ENCODE assay signal across 26 cellular contexts in the genomic region with DNA sequence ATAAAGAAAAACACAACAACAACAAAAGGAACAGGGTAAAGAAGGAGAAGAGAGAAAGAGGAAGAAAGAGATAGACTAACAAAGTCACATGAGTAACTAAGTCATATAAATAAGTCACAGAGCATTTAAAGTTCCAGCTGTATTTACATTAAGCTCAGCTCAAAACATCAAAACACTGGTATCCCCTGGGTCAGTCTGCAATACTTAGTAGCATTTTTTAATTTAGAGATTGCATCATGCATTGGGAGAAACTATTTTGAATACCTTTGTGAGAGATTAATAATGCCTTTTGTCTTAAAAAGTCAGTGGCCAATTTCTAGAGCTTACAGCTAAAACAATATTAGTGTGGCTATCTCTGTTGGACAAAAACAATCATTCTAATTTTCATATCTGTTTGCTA.
"Had no signal": no experiment of that assay in that cellular context is flagged by ENCODE, and none has a peak within 500 bp of the region (broad histone marks: within the 10 kb centered on the region; RNA-seq: fewer than 3 reads in every experiment).

No MANE protein-coding gene starts in this region.

- H3K36me3 Mint-ChIP-seq: activated CD8-positive, alpha-beta memory T cell treated with anti-CD3 and anti-CD28 coated beads, Interleukin-2, amount 10 ng/mL, durations not matched to agents 7 days and 5 days; naive thymus-derived CD8-positive, alpha-beta T cell; type B pancreatic cell had no signal

- H3K27me3 Mint-ChIP-seq: activated CD4-positive, alpha-beta T cell treated with anti-CD3 and anti-CD28 coated beads, Interleukin-2, amount 10 ng/mL, durations not matched to agents 7 days and 5 days; activated CD8-positive, alpha-beta memory T cell treated with anti-CD3 and anti-CD28 coated beads, Interleukin-2, amount 10 ng/mL, durations not matched to agents 7 days and 5 days; activated CD8-positive, alpha-beta T cell treated with anti-CD3 and anti-CD28 coated beads for 36 hours; activated naive CD8-positive, alpha-beta T cell treated with anti-CD3 and anti-CD28 coated beads, Interleukin-2, amount 50 U/mL, for 24 hours; dendritic cell treated with granulocyte-macrophage colony-stimulating factor and Interleukin-4, amounts not matched to agents 40 ng/mL and 50 ng/mL, for 4 days; type B pancreatic cell had no signal

- H3K4me3 Mint-ChIP-seq: activated CD4-positive, alpha-beta T cell treated with anti-CD3 and anti-CD28 coated beads, Interleukin-2, amount 10 ng/mL, durations not matched to agents 7 days and 5 days; activated CD8-positive, alpha-beta memory T cell treated with anti-CD3 and anti-CD28 coated beads, Interleukin-2, amount 10 ng/mL, durations not matched to agents 7 days and 5 days; activated CD8-positive, alpha-beta T cell treated with anti-CD3 and anti-CD28 coated beads for 36 hours; activated naive CD8-positive, alpha-beta T cell treated with anti-CD3 and anti-CD28 coated beads, Interleukin-2, amount 50 U/mL, for 24 hours; dendritic cell treated with granulocyte-macrophage colony-stimulating factor and Interleukin-4, amounts not matched to agents 40 ng/mL and 50 ng/mL, for 4 days; naive thymus-derived CD8-positive, alpha-beta T cell; T-helper 2 cell treated with Interferon-gamma antibody and Interleukin-4, amounts not matched to agents 5 μg/mL and 100 μg/mL, for 36 hours; type B pancreatic cell had no signal

- H3K4me3 ChIP-seq: body of pancreas, heart left ventricle, lung, pancreas, psoas muscle, right atrium auricular region, spleen, thoracic aorta, vagina had no signal

- ATAC-seq: activated CD8-positive, alpha-beta memory T cell treated with anti-CD3 and anti-CD28 coated beads, Interleukin-2, amount 10 ng/mL, durations not matched to agents 7 days and 5 days; activated CD8-positive, alpha-beta T cell treated with anti-CD3 and anti-CD28 coated beads for 36 hours; activated naive CD8-positive, alpha-beta T cell treated with anti-CD3 and anti-CD28 coated beads, Interleukin-2, amount 50 U/mL, for 24 hours; body of pancreas; heart left ventricle; naive thymus-derived CD8-positive, alpha-beta T cell; pancreas; psoas muscle had no signal

- DNase-seq: activated CD4-positive, alpha-beta T cell treated with anti-CD3 and anti-CD28 coated beads, Interleukin-2, amount 10 ng/mL, durations not matched to agents 7 days and 5 days; activated CD4-positive, CD25-positive, alpha-beta regulatory T cell treated with anti-CD3 and anti-CD28 coated beads, Interleukin-2, amount 50 U/mL, for 72 hours; activated CD8-positive, alpha-beta memory T cell treated with anti-CD3 and anti-CD28 coated beads, Interleukin-2, amount 10 ng/mL, durations not matched to agents 7 days and 5 days; activated CD8-positive, alpha-beta T cell treated with anti-CD3 and anti-CD28 coated beads for 36 hours; activated gamma-delta T cell; activated naive CD4-positive, alpha-beta T cell treated with anti-CD3 and anti-CD28 coated beads, Interleukin-2, amount 50 U/mL, for 16 hours; activated naive CD8-positive, alpha-beta T cell treated with anti-CD3 and anti-CD28 coated beads, Interleukin-2, amount 50 U/mL, for 24 hours; activated T-cell treated with anti-CD3 and anti-CD28 coated beads for 4 hours; anterior cingulate cortex; body of pancreas; effector CD4-positive, alpha-beta T cell; erythroblast; heart left ventricle; naive thymus-derived CD8-positive, alpha-beta T cell; pancreas; psoas muscle; spleen; stimulated activated CD4-positive, alpha-beta T cell treated with anti-CD3 and anti-CD28 coated beads, Interleukin-4, amount 100 ng/mL, for 1 hour; stimulated activated naive CD4-positive, alpha-beta T cell had no signal

- H3K4me1 Mint-ChIP-seq: activated CD4-positive, alpha-beta T cell treated with anti-CD3 and anti-CD28 coated beads, Interleukin-2, amount 10 ng/mL, durations not matched to agents 7 days and 5 days; activated CD8-positive, alpha-beta memory T cell treated with anti-CD3 and anti-CD28 coated beads, Interleukin-2, amount 10 ng/mL, durations not matched to agents 7 days and 5 days; activated naive CD8-positive, alpha-beta T cell treated with anti-CD3 and anti-CD28 coated beads, Interleukin-2, amount 50 U/mL, for 24 hours; naive thymus-derived CD8-positive, alpha-beta T cell had no signal

- H3K27ac Mint-ChIP-seq: activated CD4-positive, alpha-beta T cell treated with anti-CD3 and anti-CD28 coated beads, Interleukin-2, amount 10 ng/mL, durations not matched to agents 7 days and 5 days; activated CD8-positive, alpha-beta memory T cell treated with anti-CD3 and anti-CD28 coated beads, Interleukin-2, amount 10 ng/mL, durations not matched to agents 7 days and 5 days; activated CD8-positive, alpha-beta T cell treated with anti-CD3 and anti-CD28 coated beads for 36 hours; activated naive CD8-positive, alpha-beta T cell treated with anti-CD3 and anti-CD28 coated beads, Interleukin-2, amount 50 U/mL, for 24 hours; dendritic cell treated with granulocyte-macrophage colony-stimulating factor and Interleukin-4, amounts not matched to agents 40 ng/mL and 50 ng/mL, for 4 days; naive thymus-derived CD8-positive, alpha-beta T cell; T-helper 2 cell treated with Interferon-gamma antibody and Interleukin-4, amounts not matched to agents 5 μg/mL and 100 μg/mL, for 36 hours; type B pancreatic cell had no signal

- H3K9me3 ChIP-seq: body of pancreas, heart left ventricle, pancreas, psoas muscle, right atrium auricular region, spleen, thoracic aorta, vagina had no signal
